In genomic region chr12:117498880-117499279, GRCh38 we compare ENCODE assay signal across 2 cellular contexts.
TF ChIP-seq lines count a peak whose summit lies in the region.

No MANE protein-coding gene starts in this region.

TF ChIP-seq in liver, 16 proteins besides CTCF, POLR2A, EP300 and RAD21 (continued from another document):
- TF ChIP-seq REST (IDR thresholded peaks at IDR 0.05) (no peak), NR2F2 (IDR thresholded peaks at IDR 0.05) (peak; percentile 14), YY1 (IDR thresholded peaks at IDR 0.05) (no peak), TAF1 (conservative IDR thresholded peaks at IDR 0.05) (no peak), FOXA1 (IDR thresholded peaks at IDR 0.05) (no peak)

TF ChIP-seq in HepG2, 621 proteins besides CTCF, POLR2A, EP300 and RAD21 (continued from another document):
- TF ChIP-seq SNAPC4 (CRISPR knock-in tag; IDR thresholded peaks at IDR 0.05) (no peak), CHCHD3 (CRISPR knock-in tag; IDR thresholded peaks at IDR 0.05) (no peak), CEBPB (IDR thresholded peaks at IDR 0.05; ENCODE audit: borderline replicate concordance, low read depth, low read length) (no peak), HNRNPLL (IDR thresholded peaks at IDR 0.05; ENCODE audit: low read depth, low read length, poor library complexity, severe bottlenecking) (no peak), ZBTB33 (CRISPR knock-in tag; IDR thresholded peaks at IDR 0.05) (no peak), ZNF562 (CRISPR knock-in tag; IDR thresholded peaks at IDR 0.05; ENCODE audit: borderline replicate concordance) (no peak), MZF1 (CRISPR knock-in tag; IDR thresholded peaks at IDR 0.05; ENCODE audit: borderline replicate concordance) (no peak), ZHX1 (CRISPR knock-in tag; IDR thresholded peaks at IDR 0.05; ENCODE audit: low read depth) (no peak), ATF4 (CRISPR knock-in tag; IDR thresholded peaks at IDR 0.05) (no peak), ZMYM4 (CRISPR knock-in tag; IDR thresholded peaks at IDR 0.05) (no peak)
